ENCODE assay signal across 8 cellular contexts in genomic region chr10:59337254-59337653, GRCh38. TPM values are rescaled to one million over a fixed set of nuclear protein-coding genes. Genes with fewer than 3 reads are reported as not detected.
DNase-seq lines count a peak whose midpoint lies in the region; ATAC-seq and TF ChIP-seq lines count a peak whose summit lies in the region.

No MANE protein-coding gene starts in this region.

- H3K36me3 ChIP-seq in neural progenitor cell = no peaks in the 10 kb centered on the region

- no peaks in the 10 kb centered on the region for H3K36me3 Mint-ChIP-seq in neural progenitor cell

- no peaks in the 10 kb centered on the region for H3K79me2 ChIP-seq in neural progenitor cell (ENCODE audit: low read depth)

- no peaks in the 10 kb centered on the region for H3K27me3 Mint-ChIP-seq in neural progenitor cell (ENCODE audit: insufficient read depth, low read depth)

- no peaks in the 10 kb centered on the region for H3K9me3 ChIP-seq in neural progenitor cell (ENCODE audit: low read depth)

- no peak overlapping the region for H3K27ac ChIP-seq in neural progenitor cell

- no peak overlapping the region for H3K4me3 Mint-ChIP-seq in neural progenitor cell

- H2AFZ ChIP-seq in neural progenitor cell (replicated peaks) = peak overlapping the region; percentile 23

- H3K4me1 Mint-ChIP-seq in neural progenitor cell = peaks cover 12% of the 10 kb centered on the region

- DNase-seq in AG09309 (ENCODE audit: low read depth) = peak; percentile 4
- DNase-seq in NCI-H69 (lab: John Stamatoyannopoulos, UW) = peak; percentile 83
- DNase-seq in fibroblast of gingiva (ENCODE audit: low read depth) = peak; percentile 38
- peak; percentile 16 for DNase-seq in neural progenitor cell (ENCODE audit: low spot score)
- DNase-seq in NCI-H526 (lab: John Stamatoyannopoulos, UW) = no peak
- DNase-seq in activated gamma-delta T cell (lab: John Stamatoyannopoulos, UW) = no peak
- DNase-seq in GM19240 (ENCODE audit: insufficient read length, low spot score) = no peak

- no peaks in the 10 kb centered on the region for H3K27me3 ChIP-seq in neural progenitor cell

- no peak overlapping the region for H3K4me2 ChIP-seq in neural progenitor cell

- H3F3A ChIP-seq in neural progenitor cell (ENCODE audit: low read depth) = no peaks in the 10 kb centered on the region

- H3K4me1 ChIP-seq in neural progenitor cell = peaks cover 18% of the 10 kb centered on the region

- H3K4me3 ChIP-seq in AG09309 (ENCODE audit: control insufficient read depth, low read depth, low read length) = no peak overlapping the region
- no peak overlapping the region for H3K4me3 ChIP-seq in neural progenitor cell

- no peak for ATAC-seq in GM19452 (IDR thresholded peaks at IDR 0.05; ENCODE audit: unreplicated experiment)

- H4K20me1 ChIP-seq in neural progenitor cell (ENCODE audit: low read depth) = no peaks in the 10 kb centered on the region

- no peak overlapping the region for H3K27ac Mint-ChIP-seq in neural progenitor cell

- H3K9me3 Mint-ChIP-seq in neural progenitor cell = no peaks in the 10 kb centered on the region

- no peak overlapping the region for H3K9ac ChIP-seq in neural progenitor cell

- TF ChIP-seq CTCF in AG09309 (IDR thresholded peaks at IDR 0.05; ENCODE audit: control insufficient read depth, insufficient read depth, low read depth, low read length, missing control alignments) = no peak
- TF ChIP-seq CTCF in neural progenitor cell (IDR thresholded peaks at IDR 0.05) = no peak

RNA-seq across cellular contexts. Expression of gene FAM13C, which starts 25.1 kb away (rescaled TPM):
- total RNA-seq in neural progenitor cell (ENCODE audit: low replicate concordance) = 2.3 and 3.1 TPM in 2 replicates

Comparison
In these comparisons a context has a peak if more than half of its experiments do, and no peak if none do; other contexts are left out.
1. DNase-seq: peak in AG09309 (single experiment), NCI-H69 (single experiment), fibroblast of gingiva (single experiment) and neural progenitor cell (single experiment); none in NCI-H526 (0 of 2), activated gamma-delta T cell (single experiment) and GM19240 (single experiment).